ENCODE assay signal across 1 cellular context in genomic region chr3:52682016-52682415, GRCh38.
TF ChIP-seq lines count a peak whose summit lies in the region.

No MANE protein-coding gene starts in this region.

TF ChIP-seq in K562, 482 proteins besides CTCF, POLR2A, EP300 and RAD21 (continued from another document):
- TF ChIP-seq ZBTB9 (CRISPR knock-in tag; IDR thresholded peaks at IDR 0.05): no peak
- TF ChIP-seq USF2 (CRISPR knock-in tag; IDR thresholded peaks at IDR 0.05): 0 out of 2 replicates have a peak, but pooled peaks have one; percentile 12
- peak; percentile 27; the same call in 1 of the 2 replicates for TF ChIP-seq GATAD2B (IDR thresholded peaks at IDR 0.05; ENCODE audit: borderline replicate concordance)
- no peak for TF ChIP-seq RNF2 (IDR thresholded peaks at IDR 0.05)
- peak in 1 of 2 experiments; percentile 47; a peak in 2 of 4 replicates for TF ChIP-seq KDM1A (IDR thresholded peaks at IDR 0.05)
- peak; percentile 42 for TF ChIP-seq BRD9 (IDR thresholded peaks at IDR 0.05; ENCODE audit: low read depth, partially characterized antibody)
- TF ChIP-seq RFX7 (CRISPR knock-in tag; IDR thresholded peaks at IDR 0.05): no peak
- TF ChIP-seq EP400 (IDR thresholded peaks at IDR 0.05): peak; percentile 23; the same call in 1 of the 2 replicates
- TF ChIP-seq E2F4 (CRISPR knock-in tag; IDR thresholded peaks at IDR 0.05; ENCODE audit: low read depth): no peak
- TF ChIP-seq DACH1 (IDR thresholded peaks at IDR 0.05; ENCODE audit: partially characterized antibody): no peak
TF ChIP-seq in K562: peak in this region for 22.
